ENCODE assay signal across 8 cellular contexts in genomic region chr5:141417494-141418172, GRCh38. TPM values are rescaled to one million over a fixed set of nuclear protein-coding genes. Genes with fewer than 3 reads are reported as not detected.
A peak's percentile ranks its signal among the peaks of the same experiment; 100 is the strongest.
DNase-seq lines count a peak whose midpoint lies in the region; ATAC-seq and TF ChIP-seq lines count a peak whose summit lies in the region.
"Not testable (repeated sequence)": the region's sequence is repeated elsewhere in the genome, so short reads cannot be mapped to it uniquely, and the experiment has no call there.

Gene PCDHGB7, plus strand, starts transcription at chr5:141417677. Its CDS starts 183 bp downstream, at chr5:141417860.

- peaks cover 88 to 97% (median 91%) of the 10 kb centered on the region in 5 experiments for H3K9me3 Mint-ChIP-seq in brain
- H3K9me3 Mint-ChIP-seq in osteocyte (ENCODE audit: unreplicated experiment) = peaks cover 37% of the 10 kb centered on the region

- H3K36me3 ChIP-seq in HEK293 (ENCODE audit: control insufficient read depth in 2 of 2, insufficient read depth in 1 of 2, low read length in 2 of 2); Loucy (ENCODE audit: insufficient read depth, low read length); upper lobe of left lung: not testable (repeated sequence)

- not testable (repeated sequence) for H3K9me3 ChIP-seq in HEK293 (ENCODE audit: control insufficient read depth, insufficient read depth, low read depth, low read length); Loucy (ENCODE audit: insufficient read depth, low read depth, low read length)
- peaks cover 15% of the 10 kb centered on the region for H3K9me3 ChIP-seq in right cardiac atrium (ENCODE audit: control insufficient read depth, low read length)
- H3K9me3 ChIP-seq in upper lobe of left lung = peaks cover 55 to 92% (median 82%) of the 10 kb centered on the region in 4 donors

- TF ChIP-seq EP300 in upper lobe of left lung (IDR thresholded peaks at IDR 0.05) = not testable (repeated sequence)

- H3K4me1 Mint-ChIP-seq in brain = peaks cover 22% of the 10 kb centered on the region
- H3K4me1 Mint-ChIP-seq in osteocyte (ENCODE audit: unreplicated experiment) = not testable (repeated sequence)

- CTCF ChIA-PET in HEK293 (lab: Yijun Ruan, JAX) = interaction anchor here (0.6 to 7.0 kb wide), 20 partner anchors 10 to 552 kb away, joined by 3 to 160 read pairs (median 4); partner anchors contain the start of genes PCDHA11, PCDHGA1, PCDHGB1 and PCDHGB3

- not testable (repeated sequence) for H3K27me3 ChIP-seq in Loucy (ENCODE audit: insufficient read depth, low read length, poor library complexity, severe bottlenecking); right cardiac atrium (ENCODE audit: control insufficient read depth, insufficient read depth); upper lobe of left lung

- H3K9ac ChIP-seq in Loucy (ENCODE audit: low read depth, low read length, poor library complexity, severe bottlenecking) = not testable (repeated sequence)

- H4K20me1 ChIP-seq in Loucy (ENCODE audit: insufficient read depth, low read length, poor library complexity, severe bottlenecking) = not testable (repeated sequence)

- ATAC-seq in right cardiac atrium (peak; percentile 93 to 96), upper lobe of left lung (ENCODE audit: low FRiP score in 2 of 2) (peak; percentile 87 to 91)

- H3K9me2 ChIP-seq in Loucy (replicated peaks; ENCODE audit: low read depth, low read length) = not testable (repeated sequence)

- POLR2A ChIA-PET in HEK293 (lab: Yijun Ruan, JAX) = not testable (repeated sequence)

- H3K27ac Mint-ChIP-seq in brain (peak within 1 kb of the TSS; percentile 2 to 92 (median 24)), osteocyte (ENCODE audit: unreplicated experiment) (peak within 1 kb of the TSS; percentile 71)

- not testable (repeated sequence) for H3K27ac ChIP-seq in HEK293 (ENCODE audit: extremely low read depth, low read depth, low read length); right cardiac atrium (ENCODE audit: low read length)
- H3K27ac ChIP-seq in upper lobe of left lung = peak within 1 kb of the TSS in 2 of 4 donors; percentile 60 to 77

- TF ChIP-seq POLR2A in upper lobe of left lung (IDR thresholded peaks at IDR 0.05) = not testable (repeated sequence)

- TF ChIP-seq CTCF in GM12873 (IDR thresholded peaks at IDR 0.05; ENCODE audit: insufficient read depth, low read depth, low read length, missing control alignments) = peak; percentile 81
- not testable (repeated sequence) for TF ChIP-seq CTCF in HEK293 (tag by site-specific recombination; IDR thresholded peaks at IDR 0.05)
- TF ChIP-seq CTCF in Loucy (conservative IDR thresholded peaks at IDR 0.05; ENCODE audit: low read length) = peak; percentile 60
- TF ChIP-seq CTCF in brain (conservative IDR thresholded peaks at IDR 0.05) = peak; percentile 60
- peak; percentile 32 for TF ChIP-seq CTCF in osteocyte (IDR thresholded peaks at IDR 0.05)
- TF ChIP-seq CTCF in upper lobe of left lung (IDR thresholded peaks at IDR 0.05) = peak; percentile 50 to 66 (median 60)

- WGBS in right cardiac atrium = 6% methylated on average over 47 of the region's 47 CpGs
- WGBS in upper lobe of left lung, 2 donors = 10 to 13% methylated on average over 36 to 47 of the region's 47 CpGs

- not testable (repeated sequence) for H3F3A ChIP-seq in Loucy (ENCODE audit: low read depth)

- H3K4me2 ChIP-seq in Loucy (ENCODE audit: low read depth, low read length, poor library complexity, severe bottlenecking) = not testable (repeated sequence)

- H3K4me3 ChIP-seq in HEK293 (ENCODE audit: low read depth, low read length) = peak within 1 kb of the TSS; percentile 16; the same call in 1 of the 2 replicates
- peak within 1 kb of the TSS; percentile 21 for H3K4me3 ChIP-seq in Loucy (ENCODE audit: low read length, poor library complexity, severe bottlenecking)
- peak within 1 kb of the TSS; percentile 61 for H3K4me3 ChIP-seq in right cardiac atrium (ENCODE audit: low read length)
- H3K4me3 ChIP-seq in upper lobe of left lung = peak within 1 kb of the TSS; percentile 16 to 52 (median 44)

- H3K79me2 ChIP-seq in Loucy (ENCODE audit: insufficient read depth, low read length) = not testable (repeated sequence)

- intact Hi-C loops in right cardiac atrium (cut with DNase I) = loop anchor here in 2 of 4 donors (5.0 to 10.0 kb wide), 2 partner anchors 107 to 140 kb away; no protein-coding TSS in a partner anchor

- H3K4me3 Mint-ChIP-seq in brain = peak within 1 kb of the TSS; percentile 73 to 85 (median 82)
- H3K4me3 Mint-ChIP-seq in osteocyte (ENCODE audit: unreplicated experiment) = peak within 1 kb of the TSS; percentile 38

- not testable (repeated sequence) for H2AFZ ChIP-seq in Loucy (ENCODE audit: low read length)

- DNase-seq in T-helper 2 cell (peak in 3 of 5 experiments; percentile 21 to 56 (median 35)), right cardiac atrium (peak; percentile 71 to 92 (median 90)), upper lobe of left lung (peak; percentile 78 to 92)
- not testable (repeated sequence) for DNase-seq in osteocyte (ENCODE audit: extremely low spot score, unreplicated experiment)

- H3K27me3 Mint-ChIP-seq in brain; osteocyte (ENCODE audit: unreplicated experiment): not testable (repeated sequence)

- H3K36me3 Mint-ChIP-seq in brain (peaks cover 98% of the 10 kb centered on the region), osteocyte (ENCODE audit: unreplicated experiment) (peaks cover 71% of the 10 kb centered on the region)

- H3K4me1 ChIP-seq in HEK293 (ENCODE audit: control insufficient read depth, insufficient read depth, low read length); Loucy (ENCODE audit: insufficient read depth, low read length, poor library complexity, severe bottlenecking); right cardiac atrium (ENCODE audit: control insufficient read depth, insufficient read depth, low read length): not testable (repeated sequence)
- H3K4me1 ChIP-seq in upper lobe of left lung = peaks cover 0 to 21% (median 1%) of the 10 kb centered on the region in 4 donors

RNA-seq across cellular contexts. Expression of gene PCDHGB7, which starts in this region (rescaled TPM):
- 6.1 TPM for polyA plus RNA-seq in brain (ENCODE audit: insufficient read depth, low read depth, low replicate concordance)
- 10 to 100 TPM in 3 of 4 donors, 1 to 10 TPM in 1; 9.7 to 10.6 (median 10.5) TPM for total RNA-seq in right cardiac atrium
- polyA plus RNA-seq in right cardiac atrium = 3.5 TPM
- 6.2 and 8.8 TPM in 2 replicates for total RNA-seq in osteocyte
- 10 to 100 TPM in 4 of 6 donors, 1 to 10 TPM in 2; 7.0 to 22.5 (median 12.7) TPM for total RNA-seq in upper lobe of left lung
